Comparison of ENCODE assay signal across 29 cellular contexts in genomic region chr11:61144511-61145179, GRCh38. TPM values are rescaled to one million over a fixed set of nuclear protein-coding genes. Genes with fewer than 3 reads are reported as not detected.
"Had no signal": no experiment of that assay in that cellular context is flagged by ENCODE, and none has a peak within 500 bp of the region (broad histone marks: within the 10 kb centered on the region; RNA-seq: fewer than 3 reads in every experiment).

No MANE protein-coding gene starts in this region.

- H3K27me3 ChIP-seq: SJCRH30 had no signal

- FAIRE-seq: astrocyte had no signal

- H3K27ac ChIP-seq: SJCRH30, VCaP had no signal

- H3K9me3 ChIP-seq: SJCRH30, SK-N-SH had no signal

- H3K4me2 ChIP-seq: SK-N-SH had no signal

- H3K4me3 ChIP-seq: SJCRH30 had no signal

- DNase-seq: activated CD4-positive, alpha-beta memory T cell treated with anti-CD3 and anti-CD28 coated beads for 36 hours; activated CD4-positive, alpha-beta T cell treated with anti-CD3 and anti-CD28 coated beads, Interleukin-2, amount 10 ng/mL, durations not matched to agents 7 days and 5 days; activated CD4-positive, CD25-positive, alpha-beta regulatory T cell; activated CD8-positive, alpha-beta memory T cell treated with anti-CD3 and anti-CD28 coated beads for 24 hours; activated effector memory CD4-positive, alpha-beta T cell treated with anti-CD3 and anti-CD28 coated beads, Interleukin-2, amount 50 U/mL, for 16 hours; activated naive CD4-positive, alpha-beta T cell treated with Interleukin-2 at 50 U/mL for 16 hours; activated naive CD8-positive, alpha-beta T cell treated with anti-CD3 and anti-CD28 coated beads, Interleukin-2, amount 50 U/mL, for 24 hours; activated T-cell treated with anti-CD3 and anti-CD28 coated beads, Interleukin-2, amount 50 U/mL, for 4 hours; amniotic stem cell; Kasumi-1; KBM-7; NCI-H1092; NCI-H1436; NCI-H187; NCI-H2081 treated with DMSO at 0.1 percent for 48 hours; NCI-H446; NCI-H524 treated with DMSO at 0.1 percent for 48 hours; NCI-H82; SJCRH30; SK-N-SH; T-helper 1 cell had no signal

- ATAC-seq: activated naive CD4-positive, alpha-beta T cell treated with anti-CD3 and anti-CD28 coated beads, Interleukin-2, amount 50 U/mL, for 72 hours; activated naive CD8-positive, alpha-beta T cell treated with anti-CD3 and anti-CD28 coated beads, Interleukin-2, amount 50 U/mL, for 24 hours; activated T-cell treated with anti-CD3 and anti-CD28 coated beads, Interleukin-2, amount 50 U/mL, for 4 hours; Right ventricle myocardium inferior had no signal

- H3K36me3 ChIP-seq: SJCRH30 had no signal

- H3K9ac ChIP-seq: SK-N-SH had no signal

RNA-seq across cellular contexts. Expression of gene CD5, which starts 42.4 kb away (rescaled TPM):
- total RNA-seq: astrocyte, M059J, OCI-LY7, Right ventricle myocardium inferior, RPMI7951 had no signal
- polyA plus RNA-seq: SK-N-SH had no signal

RNA-seq across cellular contexts. Expression of gene PGA3, which starts 58.7 kb away (rescaled TPM):
- total RNA-seq: activated CD4-positive, alpha-beta memory T cell treated with anti-CD3 and anti-CD28 coated beads for 36 hours; activated CD4-positive, alpha-beta T cell treated with anti-CD3 and anti-CD28 coated beads, Interleukin-2, amount 10 ng/mL, durations not matched to agents 7 days and 5 days; activated naive CD4-positive, alpha-beta T cell treated with anti-CD3 and anti-CD28 coated beads, Interleukin-2, amount 50 U/mL, for 72 hours; activated T-cell treated with anti-CD3 and anti-CD28 coated beads, Interleukin-2, amount 50 U/mL, for 4 hours; M059J; OCI-LY7; RPMI7951; SJCRH30; T-helper 2 cell treated with Interferon-gamma antibody and Interleukin-4, amounts not matched to agents 100 ng/mL and 5 ng/mL, for 36 hours had no signal
- polyA plus RNA-seq: SK-N-SH had no signal
